8 cellular contexts compared by ENCODE assay signal in genomic region chr5:65961644-65962043, GRCh38. TPM values are rescaled to one million over a fixed set of nuclear protein-coding genes. Genes with fewer than 3 reads are reported as not detected.
DNase-seq lines count a peak whose midpoint lies in the region; ATAC-seq, FAIRE-seq and TF ChIP-seq lines count a peak whose summit lies in the region.

No MANE protein-coding gene starts in this region.

- intact Hi-C loops in MCF 10A (cut with micrococcal nuclease), result no loop called here
- intact Hi-C loops in breast epithelium (cut with DNase I; ENCODE audit: low total_unique reads), result no loop called here
- intact Hi-C loops in K562 (cut with micrococcal nuclease), result loop anchor here (10.0 kb wide), 1 partner anchor 183 kb away; the partner anchor contains the start of gene SREK1
- intact Hi-C loops in OCI-LY7 (cut with micrococcal nuclease; ENCODE audit: unreplicated experiment), result no loop called here

- H3K9me3 ChIP-seq in breast epithelium (no peaks in the 10 kb centered on the region), K562 (replicated peaks; ENCODE audit: control insufficient read depth, insufficient read depth, low read depth, low read length) (no peaks in the 10 kb centered on the region), subcutaneous abdominal adipose tissue (ENCODE audit: control insufficient read depth in 5 of 5, low read length in 5 of 5) (no peaks in the 10 kb centered on the region), OCI-LY7 (ENCODE audit: low read length) (0 out of 2 replicates have a peak, but pooled peaks cover 8% of the 10 kb centered on the region)

- H3K9me1 ChIP-seq in K562 (ENCODE audit: control insufficient read depth, insufficient read depth, low read length), result no peaks in the 10 kb centered on the region

- H3K27ac Mint-ChIP-seq in MCF 10A (ENCODE audit: low read depth, unreplicated experiment), result peak overlapping the region; percentile 43

- H3K4me2 ChIP-seq in K562 (ENCODE audit: insufficient read depth, low read length) (no peak overlapping the region), OCI-LY7 (ENCODE audit: low read length) (no peak overlapping the region)

- H3K27ac ChIP-seq in breast epithelium (no peak overlapping the region), K562 (ENCODE audit: extremely low read depth, low read depth, low read length) (no peak overlapping the region), subcutaneous abdominal adipose tissue (ENCODE audit: low read depth, low read length) (peak overlapping the region; percentile 7), OCI-LY7 (ENCODE audit: low read depth, low read length, poor library complexity, severe bottlenecking) (no peak overlapping the region)

- TF ChIP-seq CTCF in MCF 10A (IDR thresholded peaks at IDR 0.05; ENCODE audit: unreplicated experiment) (no peak), breast epithelium (IDR thresholded peaks at IDR 0.05) (no peak), K562 (IDR thresholded peaks at IDR 0.05 in 2 of 3, conservative IDR thresholded peaks at IDR 0.05 in 1 of 3; ENCODE audit: insufficient read depth in 2 of 3, low read depth in 1 of 3, low read length in 3 of 3) (no peak), OCI-LY7 (conservative IDR thresholded peaks at IDR 0.05; ENCODE audit: low read length) (no peak)

- no peaks in the 10 kb centered on the region for H3K9me3 Mint-ChIP-seq in MCF 10A (ENCODE audit: unreplicated experiment)

- FAIRE-seq in K562 (lab: Jason Lieb, UNC), result peak; percentile 78

- in situ Hi-C loops in K562 (cut with MboI), result no loop called here

- H3K9ac ChIP-seq in K562 (ENCODE audit: insufficient read depth in 1 of 2, low read depth in 2 of 2, low read length in 2 of 2) (no peak overlapping the region), subcutaneous abdominal adipose tissue (ENCODE audit: low read length in 5 of 5) (no peak overlapping the region)

- H4K20me1 ChIP-seq in K562 (replicated peaks; ENCODE audit: control insufficient read depth, insufficient read depth, low read length), result no peaks in the 10 kb centered on the region
- H4K20me1 ChIP-seq in OCI-LY7 (ENCODE audit: insufficient read depth, low read length), result peaks cover 37% of the 10 kb centered on the region

- no peak overlapping the region for H3K4me3 Mint-ChIP-seq in MCF 10A (ENCODE audit: unreplicated experiment)

- TF ChIP-seq POLR2A in breast epithelium (IDR thresholded peaks at IDR 0.05), result no peak
- TF ChIP-seq POLR2A in K562 (conservative IDR thresholded peaks at IDR 0.05), result no peak

- no peaks in the 10 kb centered on the region for H3K27me3 Mint-ChIP-seq in MCF 10A (ENCODE audit: insufficient read depth, unreplicated experiment)

- H3K79me2 ChIP-seq in K562 (ENCODE audit: control insufficient read depth, insufficient read depth, low read length) (peaks cover 84% of the 10 kb centered on the region), OCI-LY7 (ENCODE audit: insufficient read depth, low read depth, low read length) (peaks cover 87% of the 10 kb centered on the region)

- no peak overlapping the region for H3K4me3 ChIP-seq in breast epithelium
- H3K4me3 ChIP-seq in K562, result no peak overlapping the region
- H3K4me3 ChIP-seq in subcutaneous abdominal adipose tissue (ENCODE audit: low read depth in 1 of 5, low read length in 5 of 5), result no peak overlapping the region
- no peak overlapping the region for H3K4me3 ChIP-seq in OCI-LY7 (ENCODE audit: low read depth, low read length, poor library complexity, severe bottlenecking)

- peak; percentile 38 for DNase-seq in MCF 10A (ENCODE audit: unreplicated experiment)
- no peak for DNase-seq in breast epithelium (ENCODE audit: low spot score in 2 of 2)
- peak; percentile 28 to 53 (median 36) for DNase-seq in K562 (ENCODE audit: extremely low read depth in 1 of 4, low spot score in 3 of 4)
- no peak for DNase-seq in D341Med (ENCODE audit: low spot score)
- no peak for DNase-seq in NCI-H2171 (lab: John Stamatoyannopoulos, UW)
- DNase-seq in OCI-LY7 (ENCODE audit: low spot score), result no peak

- H3K36me3 ChIP-seq in breast epithelium (no peaks in the 10 kb centered on the region), K562 (ENCODE audit: control insufficient read depth, insufficient read depth, low read length) (peaks cover 8% of the 10 kb centered on the region; the same call in 2 of the 3 replicates), subcutaneous abdominal adipose tissue (ENCODE audit: control insufficient read depth in 5 of 5, insufficient read depth in 5 of 5, low read length in 5 of 5) (no peaks in the 10 kb centered on the region), OCI-LY7 (ENCODE audit: insufficient read depth, low read length) (peaks cover 35% of the 10 kb centered on the region)

- H2AFZ ChIP-seq in K562 (ENCODE audit: low read depth, low read length) (no peak overlapping the region), OCI-LY7 (ENCODE audit: low read length) (no peak overlapping the region)

- POLR2A ChIA-PET in MCF 10A (lab: Yijun Ruan, JAX), result interaction anchor here (0.9 to 1.0 kb wide), 2 partner anchors 11 to 240 kb away, joined by 6 read pairs; partner anchors contain the start of genes NLN and SGTB
- POLR2A ChIA-PET in K562 (lab: Yijun Ruan, JAX), result interaction anchor here (1.3 to 2.0 kb wide), 2 partner anchors 10 to 14 kb away, joined by 3 to 5 read pairs; no protein-coding TSS in a partner anchor
- POLR2A ChIA-PET in OCI-LY7 (lab: Charles Lee), result interaction anchor here (2.7 kb wide), 1 partner anchor 9 kb away, joined by 11 read pairs; no protein-coding TSS in a partner anchor

- BruUV-seq in MCF 10A (replicated peaks; lab: Mats Ljungman, UMichigan) (no TSS peak), K562 (replicated peaks; lab: Mats Ljungman, UMichigan) (no TSS peak), OCI-LY7 (replicated peaks; lab: Mats Ljungman, UMichigan) (no TSS peak)

- peaks cover 0 to 4% of the 10 kb centered on the region in 2 donors for H3K4me1 ChIP-seq in breast epithelium
- peaks cover 9 to 11% of the 10 kb centered on the region in 2 experiments; a peak in 4 of 5 replicates for H3K4me1 ChIP-seq in K562 (replicated peaks in 1 of 2; ENCODE audit: control insufficient read depth in 2 of 2, insufficient read depth in 2 of 2, low read length in 2 of 2)
- peaks cover 0 to 15% (median 11%) of the 10 kb centered on the region in 5 donors for H3K4me1 ChIP-seq in subcutaneous abdominal adipose tissue (ENCODE audit: control insufficient read depth in 5 of 5, insufficient read depth in 5 of 5, low read length in 5 of 5)
- no peaks in the 10 kb centered on the region for H3K4me1 ChIP-seq in OCI-LY7 (ENCODE audit: insufficient read depth, low read length, poor library complexity, severe bottlenecking)

- no peak for TF ChIP-seq EP300 in K562 (IDR thresholded peaks at IDR 0.05; ENCODE audit: low read length)

- no peak for TF ChIP-seq RAD21 in K562 (CRISPR knock-in tag; conservative IDR thresholded peaks at IDR 0.05 in 1 of 2, IDR thresholded peaks at IDR 0.05 in 1 of 2)

- H3K36me3 Mint-ChIP-seq in MCF 10A (ENCODE audit: insufficient read depth, unreplicated experiment), result no peaks in the 10 kb centered on the region

- CTCF ChIA-PET in MCF 10A (lab: Yijun Ruan, JAX) (interaction anchor here (0.6 to 0.7 kb wide), 2 partner anchors 10 to 32 kb away, joined by 3 read pairs; no protein-coding TSS in a partner anchor), K562 (lab: Yijun Ruan, JAX; ENCODE audit: low intra/inter-chr PET ratio) (no interaction called here), OCI-LY7 (lab: Charles Lee; ENCODE audit: unreplicated experiment) (no interaction called here)

- H3K9me2 ChIP-seq in OCI-LY7 (ENCODE audit: insufficient read depth, low read length), result no peaks in the 10 kb centered on the region

- no peaks in the 10 kb centered on the region for H3K27me3 ChIP-seq in breast epithelium
- no peaks in the 10 kb centered on the region for H3K27me3 ChIP-seq in K562 (ENCODE audit: control insufficient read depth in 2 of 2, insufficient read depth in 2 of 2, low read length in 2 of 2)
- H3K27me3 ChIP-seq in subcutaneous abdominal adipose tissue (ENCODE audit: control insufficient read depth in 5 of 5, insufficient read depth in 4 of 5, low read length in 5 of 5), result no peaks in the 10 kb centered on the region

- H3K4me1 Mint-ChIP-seq in MCF 10A (ENCODE audit: insufficient read depth, unreplicated experiment), result peaks cover 16% of the 10 kb centered on the region

- ATAC-seq in HG03064 (IDR thresholded peaks at IDR 0.05; ENCODE audit: low read depth, unreplicated experiment) (peak; percentile 68), K562 (peak; percentile 57)

TF ChIP-seq in K562, 482 proteins besides CTCF, POLR2A, EP300 and RAD21 (continues in another document):
- TF ChIP-seq, protein P1, sequence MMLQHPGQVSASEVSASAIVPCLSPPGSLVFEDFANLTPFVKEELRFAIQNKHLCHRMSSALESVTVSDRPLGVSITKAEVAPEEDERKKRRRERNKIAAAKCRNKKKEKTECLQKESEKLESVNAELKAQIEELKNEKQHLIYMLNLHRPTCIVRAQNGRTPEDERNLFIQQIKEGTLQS (IDR thresholded peaks at IDR 0.05), result peak; percentile 81
- TF ChIP-seq, protein P1 (CRISPR knock-in tag; conservative IDR thresholded peaks at IDR 0.05), result no peak
- TF ChIP-seq PPARD (CRISPR knock-in tag; IDR thresholded peaks at IDR 0.05), result no peak

RNA-seq across cellular contexts. Expression of gene ERBIN, which starts 35.3 kb away (rescaled TPM):
- 69.2 and 71.3 TPM in 2 replicates for total RNA-seq in MCF 10A (2022)
- total RNA-seq in breast epithelium, result 100 to 1,000 TPM in 1 of 3 donors, 10 to 100 TPM in 2; 63.5 to 131 (median 97.7) TPM
- 112 and 233 TPM in 2 replicates for total RNA-seq in K562 (2011; cell fraction: chromatin; rRNA removed; ENCODE audit: low replicate concordance)
- total RNA-seq in K562 (2011; cell fraction: nucleolus; rRNA removed), result 51.4 and 66.5 TPM in 2 replicates
- total RNA-seq in K562 (2011; cell fraction: nucleoplasm; rRNA removed), result 75.7 and 89.3 TPM in 2 replicates
- 27.9 and 41.7 TPM in 2 replicates for total RNA-seq in K562 (2014; rRNA removed)
- total RNA-seq in K562 (2014; rRNA removed; fragmentation: Illumina TruSeq; extraction: Trizol), result 62.1 and 80.5 TPM in 2 replicates
- 66.1 and 72.8 TPM in 2 replicates for total RNA-seq in K562 (2015; rRNA removed; fragmentation: Illumina TruSeq; extraction: Trizol)
- 47.5 and 50.8 TPM in 2 replicates for total RNA-seq in K562 (2021)
- polyA plus RNA-seq in K562 (2011; rRNA removed), result 37.9 and 56.9 TPM in 2 replicates
- polyA plus RNA-seq in K562 (2011; cell fraction: cytosol; rRNA removed), result 11.3 and 18.9 TPM in 2 replicates
- 35.7 and 43.4 TPM in 2 replicates for polyA plus RNA-seq in K562 (2011; cell fraction: nucleus; rRNA removed)
- polyA plus RNA-seq in K562 (2012), result 21.0 and 29.0 TPM in 2 replicates
- 39.0 and 40.6 TPM in 2 replicates for polyA plus RNA-seq in K562 (2014; fragmentation: Illumina TruSeq; extraction: Trizol)
- polyA plus RNA-seq in K562 (2014; fragmentation: Nextera tagmentation; extraction: Ambion mirVana), result 10 to 100 TPM; 11.9 to 12.1 TPM
- 38.6 and 40.4 TPM in 2 replicates for polyA plus RNA-seq in K562 (2014; rRNA removed)
- polyA minus RNA-seq in K562 (2011; rRNA and poly(A)+ RNA removed), result 120 and 130 TPM in 2 replicates
- polyA minus RNA-seq in K562 (2011; cell fraction: cytosol; rRNA and poly(A)+ RNA removed), result 29.4 and 46.2 TPM in 2 replicates
- 102 and 130 TPM in 2 replicates for polyA minus RNA-seq in K562 (2011; cell fraction: nucleus; rRNA and poly(A)+ RNA removed)
- 81.8 and 84.5 TPM in 2 replicates for total RNA-seq in OCI-LY7 (2014; rRNA removed; shearing (Covaris generic))
- 132 and 163 TPM in 2 replicates for total RNA-seq in OCI-LY7 (2022)

Comparison
In these comparisons a context has a peak if more than half of its experiments do, and no peak if none do; other contexts are left out.
1. DNase-seq: peak in MCF 10A (single experiment) and K562 (4 of 4); none in breast epithelium (0 of 2), D341Med (single experiment), NCI-H2171 (single experiment) and OCI-LY7 (single experiment).